Comparison of ENCODE assay signal across 22 cellular contexts in the genomic region with DNA sequence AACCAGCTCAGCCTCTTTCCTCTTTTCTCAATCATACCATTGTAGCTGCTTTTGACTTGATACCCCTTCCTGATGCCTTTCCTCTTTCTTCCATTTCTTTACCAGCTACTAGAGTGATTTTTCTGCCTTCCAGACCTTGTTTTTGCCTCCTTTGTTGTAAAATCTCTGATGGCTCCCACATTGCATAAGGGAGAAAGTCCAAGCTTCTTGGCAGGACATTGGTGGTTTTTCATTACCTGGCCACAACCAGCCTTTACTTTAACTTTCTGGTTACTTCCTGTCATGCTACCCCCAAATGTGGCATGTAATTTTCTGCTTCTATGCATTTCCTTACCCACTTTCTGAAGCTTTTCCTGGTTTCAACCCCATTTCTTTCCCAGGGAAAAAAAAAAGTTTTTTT.
"Had no signal": no experiment of that assay in that cellular context is flagged by ENCODE, and none has a peak within 500 bp of the region (broad histone marks: within the 10 kb centered on the region; RNA-seq: fewer than 3 reads in every experiment).

No MANE protein-coding gene starts in this region.

- H3K4me1 ChIP-seq: esophagus squamous epithelium, gastrocnemius medialis, heart right ventricle, left ventricle myocardium inferior had no signal

- DNase-seq: dermis blood vessel endothelial cell; dorsolateral prefrontal cortex; effector CD4-positive, alpha-beta T cell; effector memory CD4-positive, alpha-beta T cell; endodermal cell; erythroblast; esophagus squamous epithelium; foreskin fibroblast; foreskin melanocyte; gastrocnemius medialis; glutamatergic neuron; heart right ventricle; hippocampal formation; left cardiac atrium; left ventricle myocardium inferior; mammary epithelial cell; mesendoderm; midbrain had no signal

- H3K27ac ChIP-seq: coronary artery, dorsolateral prefrontal cortex, epithelial cell of prostate, esophagus squamous epithelium, gastrocnemius medialis, heart right ventricle, left ventricle myocardium inferior had no signal

- H3K4me3 ChIP-seq: coronary artery, dorsolateral prefrontal cortex, esophagus squamous epithelium, gastrocnemius medialis, heart right ventricle, left ventricle myocardium inferior, lung had no signal

- H3K9me3 ChIP-seq: esophagus squamous epithelium, gastrocnemius medialis had no signal

- ATAC-seq: esophagus mucosa, gastrocnemius medialis, heart right ventricle, left cardiac atrium had no signal

- H3K36me3 ChIP-seq: esophagus squamous epithelium, gastrocnemius medialis, heart right ventricle, left ventricle myocardium inferior had no signal

- H3K27me3 ChIP-seq: esophagus squamous epithelium, gastrocnemius medialis, heart right ventricle had no signal
